8 cellular contexts compared by ENCODE assay signal in genomic region chr4:115949974-115950743, GRCh38.
DNase-seq lines count a peak whose midpoint lies in the region; ATAC-seq, FAIRE-seq and TF ChIP-seq lines count a peak whose summit lies in the region.
"Not testable (repeated sequence)": the region's sequence is repeated elsewhere in the genome, so short reads cannot be mapped to it uniquely, and the experiment has no call there.

No MANE protein-coding gene starts in this region.

- H3K36me3 ChIP-seq in GM12878 (ENCODE audit: control insufficient read depth in 2 of 2, insufficient read depth in 2 of 2, low read length in 1 of 2) = not testable (repeated sequence)

- DNase-seq in GM13976 (ENCODE audit: low spot score) = peak; percentile 2
- DNase-seq in GM12878 (ENCODE audit: low read depth, low spot score) = not testable (repeated sequence)

- FAIRE-seq in GM12878 (lab: Jason Lieb, UNC) = peak; percentile 35

- POLR2A ChIA-PET in GM12878 (lab: Charles Lee) = interaction anchor here (0.6 kb wide), 3 partner anchors 46 to 837 kb away, joined by 3 to 4 read pairs (median 3); no protein-coding TSS in a partner anchor

- H4K20me1 ChIP-seq in GM12878 (ENCODE audit: control insufficient read depth, insufficient read depth) = not testable (repeated sequence)

- not testable (repeated sequence) for H3K4me1 ChIP-seq in GM12878 (ENCODE audit: control insufficient read depth, insufficient read depth, low read length)

- 28% methylated on average over 3 of the region's 3 CpGs for WGBS in GM12878 (ENCODE audit: insufficient coverage, insufficient replicate concordance, low lambda C conversion rate, missing lambda C conversion rate)

- peak overlapping the region; percentile 11; the same call in 1 of the 2 replicates for H3K4me2 ChIP-seq in GM12878 (ENCODE audit: control insufficient read depth, insufficient read depth)

- peak overlapping the region; percentile 58 for H2AFZ ChIP-seq in GM12878 (ENCODE audit: control insufficient read depth, low read depth, low read length)

- not testable (repeated sequence) for BruUV-seq in GM12878 (replicated peaks; lab: Mats Ljungman, UMichigan)

- peak overlapping the region; percentile 35; the same call in 1 of the 2 replicates for H3K9ac ChIP-seq in GM12878 (ENCODE audit: control insufficient read depth, insufficient read depth, low read length)

- peak overlapping the region; percentile 80 for H3K27ac ChIP-seq in GM12878 (ENCODE audit: control insufficient read depth, insufficient read depth)

- not testable (repeated sequence) for H3K9me3 ChIP-seq in GM12878 (replicated peaks; ENCODE audit: control insufficient read depth, insufficient read depth, low read length)

- RAD21 ChIA-PET in GM12878 (lab: Charles Lee; ENCODE audit: unreplicated experiment) = interaction anchor here (0.6 to 0.8 kb wide), 2 partner anchors 17 to 150 kb away, joined by 3 to 6 read pairs; no protein-coding TSS in a partner anchor

- TF ChIP-seq RAD21 in GM12878 (IDR thresholded peaks at IDR 0.05; ENCODE audit: insufficient read depth, low read depth, low read length) = not testable (repeated sequence)

- CTCF ChIA-PET in GM12878 (lab: Yijun Ruan, JAX) = interaction anchor here (0.6 kb wide), 1 partner anchor 627 kb away, joined by 3 read pairs; no protein-coding TSS in a partner anchor

- H3K79me2 ChIP-seq in GM12878 (ENCODE audit: control insufficient read depth, insufficient read depth, low read length) = not testable (repeated sequence)

- not testable (repeated sequence) for H3K4me3 ChIP-seq in GM12878

- not testable (repeated sequence) for TF ChIP-seq POLR2A in GM12878 (IDR thresholded peaks at IDR 0.05; ENCODE audit: low read depth, low read length)

- ATAC-seq in GM18870 (IDR thresholded peaks at IDR 0.05; ENCODE audit: unreplicated experiment) = peak; percentile 94
- peak; percentile 48 for ATAC-seq in GM19468 (IDR thresholded peaks at IDR 0.05; ENCODE audit: extremely low read depth, unreplicated experiment)
- ATAC-seq in GM21786 (IDR thresholded peaks at IDR 0.05; ENCODE audit: unreplicated experiment) = peak; percentile 84
- peak; percentile 78 for ATAC-seq in HG02885 (IDR thresholded peaks at IDR 0.05; ENCODE audit: poor library complexity, unreplicated experiment)
- ATAC-seq in HG03139 (IDR thresholded peaks at IDR 0.05; ENCODE audit: unreplicated experiment) = peak; percentile 68
- peak; percentile 62 for ATAC-seq in HG03521 (IDR thresholded peaks at IDR 0.05; ENCODE audit: unreplicated experiment)
- ATAC-seq in GM12878 = peak; percentile 86

- H3K27me3 ChIP-seq in GM12878 (replicated peaks in 1 of 2; ENCODE audit: control insufficient read depth in 2 of 2, insufficient read depth in 2 of 2, low read length in 1 of 2) = not testable (repeated sequence)

- in situ Hi-C loops in GM13976 (cut with MboI; ENCODE audit: low sequenced_read_pairs, unreplicated experiment); GM12878 (cut with MboI): not testable (repeated sequence)

- not testable (repeated sequence) for TF ChIP-seq CTCF in GM13976 (IDR thresholded peaks at IDR 0.05; ENCODE audit: borderline replicate concordance, control extremely low read depth, extremely low read depth, insufficient read depth, missing control alignments); GM12878 (IDR thresholded peaks at IDR 0.05 in 2 of 3, conservative IDR thresholded peaks at IDR 0.05 in 1 of 3; ENCODE audit: control insufficient read depth in 2 of 3, extremely low read depth in 1 of 3, insufficient read depth in 1 of 3, low read depth in 3 of 3, low read length in 3 of 3)

- intact Hi-C loops in GM12878 (cut with micrococcal nuclease; ENCODE audit: unreplicated experiment) = loop anchor here (5.0 to 10.0 kb wide), 2 partner anchors 168 to 675 kb away; no protein-coding TSS in a partner anchor

- not testable (repeated sequence) for TF ChIP-seq EP300 in GM12878 (IDR thresholded peaks at IDR 0.05; ENCODE audit: borderline replicate concordance in 1 of 2, control insufficient read depth in 1 of 2, low read depth in 2 of 2, low read length in 2 of 2)

- SMC1A ChIA-PET in GM12878 (lab: Charles Lee; ENCODE audit: uncharacterized antibody, unreplicated experiment) = not testable (repeated sequence)

TF ChIP-seq in GM12878, 131 proteins besides CTCF, POLR2A, EP300 and RAD21 (continues in another document):
- TF ChIP-seq IKZF1 (conservative IDR thresholded peaks at IDR 0.05) = peak; percentile 37
- peak; percentile 25; the same call in 1 of the 2 replicates for TF ChIP-seq EED (IDR thresholded peaks at IDR 0.05; ENCODE audit: low read depth)
- TF ChIP-seq SPI1 (IDR thresholded peaks at IDR 0.05; ENCODE audit: borderline replicate concordance, insufficient read depth, low read depth, low read length) = peak; percentile 61
- peak; percentile 73 for TF ChIP-seq ATF7 (IDR thresholded peaks at IDR 0.05; ENCODE audit: low read depth)
- TF ChIP-seq NFIC (IDR thresholded peaks at IDR 0.05; ENCODE audit: low read depth, low read length) = peak; percentile 71
- TF ChIP-seq ZNF24 (IDR thresholded peaks at IDR 0.05) = 0 out of 2 replicates have a peak, but pooled peaks have one; percentile 11
- TF ChIP-seq TCF7 (IDR thresholded peaks at IDR 0.05; ENCODE audit: borderline replicate concordance) = peak; percentile 17; the same call in 1 of the 2 replicates
- TF ChIP-seq JUNB (IDR thresholded peaks at IDR 0.05) = peak; percentile 84
- TF ChIP-seq RELB (IDR thresholded peaks at IDR 0.05; ENCODE audit: low read depth) = peak; percentile 69
- TF ChIP-seq CEBPB (IDR thresholded peaks at IDR 0.05; ENCODE audit: borderline replicate concordance in 1 of 2, low read depth in 2 of 2, low read length in 2 of 2) = peak in 1 of 2 experiments; percentile 17; a peak in 1 of 4 replicates
- TF ChIP-seq IRF4 (IDR thresholded peaks at IDR 0.05; ENCODE audit: low read depth, low read length) = peak; percentile 54; the same call in 1 of the 2 replicates
- TF ChIP-seq MTA2 (IDR thresholded peaks at IDR 0.05; ENCODE audit: low read depth) = peak; percentile 39; the same call in 1 of the 2 replicates
- peak in 1 of 2 experiments; percentile 12; a peak in 1 of 4 replicates for TF ChIP-seq BHLHE40 (IDR thresholded peaks at IDR 0.05; ENCODE audit: borderline replicate concordance in 1 of 2, low read depth in 2 of 2, low read length in 1 of 2)
- peak; percentile 67 for TF ChIP-seq ZNF687 (IDR thresholded peaks at IDR 0.05)
- 0 out of 2 replicates have a peak, but pooled peaks have one; percentile 16 for TF ChIP-seq FOXM1 (IDR thresholded peaks at IDR 0.05; ENCODE audit: low read depth, low read length)
- peak; percentile 65 for TF ChIP-seq MLLT1 (IDR thresholded peaks at IDR 0.05)
- 0 out of 2 replicates have a peak, but pooled peaks have one; percentile 29 for TF ChIP-seq ZNF217 (IDR thresholded peaks at IDR 0.05)
